In genomic region chr2:234544659-234545611, GRCh38 we compare ENCODE assay signal across 9 cellular contexts. TPM values are rescaled to one million over a fixed set of nuclear protein-coding genes. Genes with fewer than 3 reads are reported as not detected.
DNase-seq lines count a peak whose midpoint lies in the region; ATAC-seq and FAIRE-seq lines count a peak whose summit lies in the region.
"Had no signal": no experiment of that assay in that cellular context is flagged by ENCODE, and none has a peak within 500 bp of the region (broad histone marks: within the 10 kb centered on the region; RNA-seq: fewer than 3 reads in every experiment).

No MANE protein-coding gene starts in this region.

- DNase-seq in NCI-H2081 (lab: John Stamatoyannopoulos, UW) (peak; percentile 79), NCI-H2081 treated with DMSO at 0.1 percent for 48 hours (lab: John Stamatoyannopoulos, UW) (no peak), RCC 7860 (ENCODE audit: low spot score) (peak; percentile 47), germinal center (ENCODE audit: low spot score) (peak; percentile 80), pons (ENCODE audit: low spot score) (peak; percentile 34), urothelium cell line (ENCODE audit: low spot score) (peak; percentile 86)

- H3K9me3 Mint-ChIP-seq in activated T-helper 17 cell treated with anti-CD3 and anti-CD28 coated beads, Interleukin-2, amount 50 U/mL, for 72 hours = no peaks in the 10 kb centered on the region
- H3K9me3 Mint-ChIP-seq: stimulated activated naive CD8-positive, alpha-beta T cell treated with anti-CD3 and anti-CD28 coated beads, Interleukin-15, Interleukin-2, amounts not matched to agents 100 ng/mL and 50 ng/mL, for 24 hours had no signal

- FAIRE-seq in RCC 7860 (lab: Jason Lieb, UNC) (no peak), urothelium cell line (lab: Jason Lieb, UNC) (no peak)

- no peaks in the 10 kb centered on the region for H3K36me3 Mint-ChIP-seq in activated T-helper 17 cell treated with anti-CD3 and anti-CD28 coated beads, Interleukin-2, amount 50 U/mL, for 72 hours (ENCODE audit: low read depth)

- ATAC-seq in HG03571 (IDR thresholded peaks at IDR 0.05; ENCODE audit: unreplicated experiment) = peak; percentile 72
- ATAC-seq in activated T-helper 17 cell treated with anti-CD3 and anti-CD28 coated beads, Interleukin-2, amount 50 U/mL, for 72 hours (replicated peaks) = peak; percentile 85

- peaks cover 24% of the 10 kb centered on the region for H3K27me3 Mint-ChIP-seq in activated T-helper 17 cell treated with anti-CD3 and anti-CD28 coated beads, Interleukin-2, amount 50 U/mL, for 72 hours

- H3K4me3 Mint-ChIP-seq in activated T-helper 17 cell treated with anti-CD3 and anti-CD28 coated beads, Interleukin-2, amount 50 U/mL, for 72 hours = no peak overlapping the region
- H3K4me3 Mint-ChIP-seq: stimulated activated naive CD8-positive, alpha-beta T cell treated with anti-CD3 and anti-CD28 coated beads, Interleukin-15, Interleukin-2, amounts not matched to agents 100 ng/mL and 50 ng/mL, for 24 hours had no signal

- no peak overlapping the region for H3K27ac Mint-ChIP-seq in activated T-helper 17 cell treated with anti-CD3 and anti-CD28 coated beads, Interleukin-2, amount 50 U/mL, for 72 hours
- H3K27ac Mint-ChIP-seq: stimulated activated naive CD8-positive, alpha-beta T cell treated with anti-CD3 and anti-CD28 coated beads, Interleukin-15, Interleukin-2, amounts not matched to agents 100 ng/mL and 50 ng/mL, for 24 hours had no signal

- H3K4me1 Mint-ChIP-seq in activated T-helper 17 cell treated with anti-CD3 and anti-CD28 coated beads, Interleukin-2, amount 50 U/mL, for 72 hours = no peaks in the 10 kb centered on the region

RNA-seq across cellular contexts. Expression of gene ARL4C, which starts 48.1 kb away (rescaled TPM):
- total RNA-seq in activated T-helper 17 cell treated with anti-CD3 and anti-CD28 coated beads, Interleukin-2, amount 50 U/mL, for 72 hours = 100 to 1,000 TPM in 1 of 2 donors, 10 to 100 TPM in 1; 43.4 to 118 TPM
